ENCODE assay signal across 30 cellular contexts in genomic region chr3:42694366-42694765, GRCh38. TPM values are rescaled to one million over a fixed set of nuclear protein-coding genes. Genes with fewer than 3 reads are reported as not detected.
DNase-seq lines count a peak whose midpoint lies in the region; ATAC-seq and TF ChIP-seq lines count a peak whose summit lies in the region.
"Had no signal": no experiment of that assay in that cellular context is flagged by ENCODE, and none has a peak within 500 bp of the region (broad histone marks: within the 10 kb centered on the region; RNA-seq: fewer than 3 reads in every experiment).

No MANE protein-coding gene starts in this region.

- H3K4me2 ChIP-seq in osteoblast (ENCODE audit: insufficient read depth, low read length): no peak overlapping the region
- H3K4me2 ChIP-seq: BLaER1 had no signal

- H3K27ac ChIP-seq in osteoblast (ENCODE audit: low read depth, low read length): no peak overlapping the region
- no peak overlapping the region for H3K27ac ChIP-seq in sigmoid colon
- peak overlapping the region; percentile 74 for H3K27ac ChIP-seq in skeletal muscle tissue (ENCODE audit: low read depth, low read length)
- H3K27ac ChIP-seq: BLaER1 had no signal

- TF ChIP-seq CTCF in osteoblast (IDR thresholded peaks at IDR 0.05; ENCODE audit: extremely low read depth, low read depth, low read length) (no peak), sigmoid colon (IDR thresholded peaks at IDR 0.05) (no peak)

- H3K27me3 ChIP-seq in osteoblast (ENCODE audit: insufficient read depth, low read length): peaks cover 12% of the 10 kb centered on the region
- no peaks in the 10 kb centered on the region for H3K27me3 ChIP-seq in sigmoid colon
- H3K27me3 ChIP-seq in skeletal muscle tissue (ENCODE audit: control insufficient read depth in 3 of 3, insufficient read depth in 3 of 3, low read length in 3 of 3): no peaks in the 10 kb centered on the region
- H3K27me3 ChIP-seq: BE2C, BLaER1 had no signal

- H4K20me1 ChIP-seq in osteoblast (ENCODE audit: insufficient read depth, low read length): no peaks in the 10 kb centered on the region
- H4K20me1 ChIP-seq: BLaER1 had no signal

- H3K9me3 ChIP-seq in osteoblast (ENCODE audit: low read depth, low read length) (no peaks in the 10 kb centered on the region), sigmoid colon (no peaks in the 10 kb centered on the region), skeletal muscle tissue (ENCODE audit: control insufficient read depth in 3 of 3, low read length in 3 of 3) (no peaks in the 10 kb centered on the region)
- H3K9me3 ChIP-seq: BE2C, BLaER1 had no signal

- H2AFZ ChIP-seq in osteoblast (ENCODE audit: low read length): no peak overlapping the region

- H3K36me3 ChIP-seq in osteoblast (ENCODE audit: insufficient read depth, low read length): no peaks in the 10 kb centered on the region
- H3K36me3 ChIP-seq in sigmoid colon: no peaks in the 10 kb centered on the region
- peaks cover 42 to 62% (median 58%) of the 10 kb centered on the region in 3 donors for H3K36me3 ChIP-seq in skeletal muscle tissue (ENCODE audit: control insufficient read depth in 3 of 3, insufficient read depth in 3 of 3, low read length in 3 of 3)
- H3K36me3 ChIP-seq: BE2C, BLaER1 had no signal

- intact Hi-C loops in cardiac septum (cut with DNase I): no loop called here
- intact Hi-C loops in Right ventricle myocardium superior (cut with DNase I): no loop called here
- intact Hi-C loops in sigmoid colon (cut with DNase I): no loop called here

- DNase-seq in cardiac septum (ENCODE audit: low spot score): peak; percentile 55
- no peak for DNase-seq in Right ventricle myocardium superior
- DNase-seq in osteoblast (ENCODE audit: insufficient read length, low spot score, missing footprints): peak; percentile 56
- DNase-seq in sigmoid colon: peak; percentile 21
- no peak for DNase-seq in SHP77 (lab: John Stamatoyannopoulos, UW)
- no peak for DNase-seq in activated CD4-positive, alpha-beta T cell treated with anti-CD3 and anti-CD28 coated beads for 1 hour
- DNase-seq in dermis blood vessel endothelial cell: no peak
- DNase-seq: 8988T; ACHN; BE2C; C1 segment of cervical spinal cord; CD4-positive, alpha-beta memory T cell; CD4-positive, CD25-positive, alpha-beta regulatory T cell; CD8-positive, alpha-beta memory T cell; COR-L47; DMS 273 treated with DMSO at 0.1 percent for 48 hours; DMS153; DMS53; DMS79; DND-41; EL; GDM1 had no signal

- no peak for TF ChIP-seq EP300 in sigmoid colon (IDR thresholded peaks at IDR 0.05)

- H3K9ac ChIP-seq in skeletal muscle tissue (ENCODE audit: low read depth in 1 of 3, low read length in 3 of 3): no peak overlapping the region
- H3K9ac ChIP-seq: BLaER1 had no signal

- H3K4me1 ChIP-seq in osteoblast (ENCODE audit: insufficient read depth, low read length) (no peaks in the 10 kb centered on the region), sigmoid colon (no peaks in the 10 kb centered on the region), skeletal muscle tissue (ENCODE audit: control insufficient read depth in 3 of 3, insufficient read depth in 3 of 3, low read length in 3 of 3) (peaks cover 33 to 80% (median 60%) of the 10 kb centered on the region in 3 donors)
- H3K4me1 ChIP-seq: BE2C had no signal

- H3K4me3 ChIP-seq in osteoblast (ENCODE audit: insufficient read depth, low read length) (no peak overlapping the region), sigmoid colon (no peak overlapping the region), skeletal muscle tissue (ENCODE audit: low read length in 3 of 3) (no peak overlapping the region)
- H3K4me3 ChIP-seq: BLaER1, GM12878 had no signal

- no peaks in the 10 kb centered on the region for H3K79me2 ChIP-seq in osteoblast (ENCODE audit: insufficient read depth, low read length)

- TF ChIP-seq POLR2A in sigmoid colon (IDR thresholded peaks at IDR 0.05): no peak

- no peak for ATAC-seq in Right ventricle myocardium superior (ENCODE audit: poor library complexity)
- ATAC-seq: GM12878 had no signal

RNA-seq across cellular contexts. Expression of gene HHATL, which starts 8.2 kb away (rescaled TPM):
- total RNA-seq in cardiac septum: 505 TPM
- 486 TPM for total RNA-seq in Right ventricle myocardium superior
- not detected in 2 replicates for total RNA-seq in osteoblast
- not detected for total RNA-seq in sigmoid colon
- polyA plus RNA-seq in sigmoid colon: 1 to 10 TPM in 1 of 3 donors, under 1 TPM in 1, not detected in 1; 0.31 to 1.4 TPM
- total RNA-seq in skeletal muscle tissue: 23.0 TPM
- not detected in 2 replicates for total RNA-seq in dermis blood vessel endothelial cell
- total RNA-seq: A673; CD4-positive, alpha-beta memory T cell; CD4-positive, CD25-positive, alpha-beta regulatory T cell; CD8-positive, alpha-beta memory T cell; Daoy; G401; GM12878 had no signal
- polyA plus RNA-seq: AG04450; CD14-positive monocyte; CD4-positive, alpha-beta memory T cell; CD4-positive, CD25-positive, alpha-beta regulatory T cell; CD8-positive, alpha-beta memory T cell; GM12878 had no signal

RNA-seq across cellular contexts. Expression of gene KLHL40, which starts 9.0 kb away (rescaled TPM):
- total RNA-seq in cardiac septum (0.57 TPM), Right ventricle myocardium superior (0.11 TPM), osteoblast (not detected in 2 replicates), sigmoid colon (under 1 TPM in 1 of 4 donors, not detected in 3; under 0.01 TPM), skeletal muscle tissue (179 TPM), dermis blood vessel endothelial cell (0.17 TPM in 1 of 2 replicates, not detected in the other)
- polyA plus RNA-seq in sigmoid colon: not detected
- total RNA-seq: A673; CD4-positive, alpha-beta memory T cell; CD4-positive, CD25-positive, alpha-beta regulatory T cell; CD8-positive, alpha-beta memory T cell; Daoy; G401; GM12878 had no signal
- polyA plus RNA-seq: AG04450; CD14-positive monocyte; CD4-positive, alpha-beta memory T cell; CD4-positive, CD25-positive, alpha-beta regulatory T cell; CD8-positive, alpha-beta memory T cell; GM12878 had no signal

RNA-seq across cellular contexts. Expression of gene ZBTB47, which starts 40.9 kb away (rescaled TPM):
- total RNA-seq in cardiac septum: 202 TPM
- 82.3 TPM for total RNA-seq in Right ventricle myocardium superior
- total RNA-seq in osteoblast: 39.2 and 41.3 TPM in 2 replicates
- total RNA-seq in sigmoid colon: 10 to 100 TPM; 34.9 to 74.8 (median 56.9) TPM
- polyA plus RNA-seq in sigmoid colon: 10 to 100 TPM in 1 of 3 donors, 1 to 10 TPM in 2; 6.2 to 21.0 (median 9.5) TPM
- 21.4 TPM for total RNA-seq in skeletal muscle tissue
- 13.9 and 19.6 TPM in 2 replicates for total RNA-seq in dermis blood vessel endothelial cell
- polyA plus RNA-seq: CD4-positive, alpha-beta memory T cell; CD4-positive, CD25-positive, alpha-beta regulatory T cell; CD8-positive, alpha-beta memory T cell had no signal

Comparison
In these comparisons a context has a peak if more than half of its experiments do, and no peak if none do; other contexts are left out.
1. DNase-seq: peak in cardiac septum (single experiment), osteoblast (single experiment) and sigmoid colon (single experiment); none in Right ventricle myocardium superior (single experiment), SHP77 (0 of 2), activated CD4-positive, alpha-beta T cell treated with anti-CD3 and anti-CD28 coated beads for 1 hour (single experiment) and dermis blood vessel endothelial cell (single experiment).
2. RNA of gene HHATL, which starts 8.2 kb away (total RNA-seq): 505 TPM in cardiac septum (single experiment) and 486 TPM in Right ventricle myocardium superior (single experiment); 23.0 TPM in skeletal muscle tissue (single experiment), not detected in sigmoid colon, not detected in osteoblast and not detected in dermis blood vessel endothelial cell; every median in the first group is over 10 times any median in the second.
3. RNA of gene KLHL40, which starts 9.0 kb away (total RNA-seq): 179 TPM in skeletal muscle tissue (single experiment); 0.57 TPM in cardiac septum (single experiment), 0.17 TPM in dermis blood vessel endothelial cell, 0.11 TPM in Right ventricle myocardium superior (single experiment), not detected in osteoblast and under 0.01 TPM in sigmoid colon; every median in the first group is over 100 times any median in the second.